In genomic region chr2:130145006-130145414, GRCh38 we compare ENCODE assay signal across 8 cellular contexts. TPM values are rescaled to one million over a fixed set of nuclear protein-coding genes. Genes with fewer than 3 reads are reported as not detected.
A peak's percentile ranks its signal among the peaks of the same experiment; 100 is the strongest.
DNase-seq lines count a peak whose midpoint lies in the region; ATAC-seq, FAIRE-seq and TF ChIP-seq lines count a peak whose summit lies in the region.
"Not testable (repeated sequence)": the region's sequence is repeated elsewhere in the genome, so short reads cannot be mapped to it uniquely, and the experiment has no call there.

TSS of gene CCDC74B (minus strand) at chr2:130145112. CDS start at chr2:130144996, 116 bp downstream.

- FAIRE-seq in GM12892 (lab: Jason Lieb, UNC), result peak; percentile 46

- intact Hi-C loops in tibial artery (cut with DNase I; ENCODE audit: low total_unique reads), result not testable (repeated sequence)

- H3K36me3 ChIP-seq in cardiac muscle cell, tibial artery: not testable (repeated sequence)

- ATAC-seq in HG02610 (IDR thresholded peaks at IDR 0.05; ENCODE audit: unreplicated experiment), result peak; percentile 84
- peak; percentile 85 to 93 for ATAC-seq in activated naive CD4-positive, alpha-beta T cell treated with anti-CD3 and anti-CD28 coated beads, Interleukin-2, amount 50 U/mL, for 72 hours

- not testable (repeated sequence) for H3K4me1 ChIP-seq in cardiac muscle cell (ENCODE audit: low read depth)
- H3K4me1 ChIP-seq in tibial artery, result peaks cover 0 to 12% (median 4%) of the 10 kb centered on the region in 4 donors

- peak within 1 kb of the TSS; percentile 27 for H3K4me3 ChIP-seq in cardiac muscle cell
- H3K4me3 ChIP-seq in tibial artery, result peak within 1 kb of the TSS; percentile 45 to 54

- not testable (repeated sequence) for TF ChIP-seq CTCF in cardiac muscle cell (IDR thresholded peaks at IDR 0.05; ENCODE audit: low read depth, low read length); progenitor cell of endocrine pancreas (IDR thresholded peaks at IDR 0.05; ENCODE audit: unreplicated experiment); tibial artery (IDR thresholded peaks at IDR 0.05)

- not testable (repeated sequence) for DNase-seq in GM12892 (ENCODE audit: insufficient read length); tibial artery
- DNase-seq in NCI-H1048 (lab: John Stamatoyannopoulos, UW) (peak; percentile 26), T follicular helper cell (ENCODE audit: low read depth) (peak; percentile 35), cardiac muscle cell (ENCODE audit: low read depth in 1 of 2, low spot score in 1 of 2) (peak; percentile 41 to 71), progenitor cell of endocrine pancreas (ENCODE audit: low spot score, unreplicated experiment) (peak; percentile 49)
- DNase-seq in activated naive CD4-positive, alpha-beta T cell treated with anti-CD3 and anti-CD28 coated beads, Interleukin-2, amount 50 U/mL, for 72 hours (ENCODE audit: low spot score in 2 of 2), result peak; percentile 58 to 70

- not testable (repeated sequence) for H3K27me3 Mint-ChIP-seq in progenitor cell of endocrine pancreas

- not testable (repeated sequence) for TF ChIP-seq POLR2A in GM12892 (IDR thresholded peaks at IDR 0.05; ENCODE audit: low read depth, low read length)

- H3K27ac Mint-ChIP-seq in activated naive CD4-positive, alpha-beta T cell treated with anti-CD3 and anti-CD28 coated beads, Interleukin-2, amount 50 U/mL, for 72 hours, result peak within 1 kb of the TSS in 1 of 2 donors; percentile 39
- H3K27ac Mint-ChIP-seq in progenitor cell of endocrine pancreas, result peak within 1 kb of the TSS; percentile 89

- H3K27ac ChIP-seq in cardiac muscle cell, result not testable (repeated sequence)
- peak within 1 kb of the TSS in 1 of 2 donors; percentile 43 for H3K27ac ChIP-seq in tibial artery

- peak within 1 kb of the TSS; percentile 82 for H3K4me3 Mint-ChIP-seq in progenitor cell of endocrine pancreas (ENCODE audit: low read depth)

- H3K4me1 Mint-ChIP-seq in progenitor cell of endocrine pancreas (ENCODE audit: low read depth), result not testable (repeated sequence)

- H3K36me3 Mint-ChIP-seq in activated naive CD4-positive, alpha-beta T cell treated with anti-CD3 and anti-CD28 coated beads, Interleukin-2, amount 50 U/mL, for 72 hours; progenitor cell of endocrine pancreas (ENCODE audit: insufficient read depth): not testable (repeated sequence)

- not testable (repeated sequence) for H3K27me3 ChIP-seq in cardiac muscle cell, tibial artery

- not testable (repeated sequence) for H3K9me3 Mint-ChIP-seq in activated naive CD4-positive, alpha-beta T cell treated with anti-CD3 and anti-CD28 coated beads, Interleukin-2, amount 50 U/mL, for 72 hours; progenitor cell of endocrine pancreas (ENCODE audit: low read depth)

- not testable (repeated sequence) for H3K9me3 ChIP-seq in cardiac muscle cell (ENCODE audit: low read depth); tibial artery

RNA-seq across cellular contexts. Expression of gene CCDC74B, which starts in this region (rescaled TPM):
- polyA plus RNA-seq in GM12892 (2012; ENCODE audit: missing spikeins), result 7.0 TPM
- 1 to 10 TPM; 1.7 to 2.8 TPM for total RNA-seq in activated naive CD4-positive, alpha-beta T cell treated with anti-CD3 and anti-CD28 coated beads, Interleukin-2, amount 50 U/mL, for 72 hours
- total RNA-seq in cardiac muscle cell (10.3 and 17.0 TPM in 2 replicates), progenitor cell of endocrine pancreas (10.7 and 10.9 TPM in 2 replicates)
- 7.8 and 10.9 TPM in 2 replicates for polyA plus RNA-seq in cardiac muscle cell
